In the genomic region with DNA sequence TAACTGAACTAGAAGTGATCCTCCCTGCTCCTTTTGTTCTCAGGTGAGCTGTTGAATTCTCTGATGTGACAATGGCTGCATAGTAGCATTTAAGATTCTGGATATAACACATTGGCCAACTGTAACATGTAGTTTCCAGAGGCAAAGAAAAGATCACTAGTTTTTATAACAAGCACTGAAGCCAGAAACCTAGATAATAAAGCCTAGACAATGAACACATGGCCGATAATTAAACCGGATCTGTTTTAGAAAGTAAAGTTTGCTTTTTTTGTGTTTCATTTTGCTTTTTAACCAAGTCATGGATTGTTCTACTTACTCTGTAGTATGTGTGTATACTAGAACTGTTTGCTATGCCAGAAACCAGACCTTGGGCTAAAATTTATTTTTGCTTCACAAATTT, we compare ENCODE assay signal across 22 cellular contexts.
"Had no signal": no experiment of that assay in that cellular context is flagged by ENCODE, and none has a peak within 500 bp of the region (broad histone marks: within the 10 kb centered on the region; RNA-seq: fewer than 3 reads in every experiment).

No MANE protein-coding gene starts in this region.

- ATAC-seq: natural killer cell; psoas muscle; right cardiac atrium; right lobe of liver; stimulated activated effector memory CD8-positive, alpha-beta T cell treated with anti-CD3 and anti-CD28 coated beads, Interleukin-12 subunit alpha, Interleukin-12 subunit beta, amount 100 ng/mL, for 72 hours; stimulated activated naive B cell treated with anti-CD40 and anti-IgM and Interleukin-4, amounts not matched to agents 10 μg/mL and 1 μg/mL and 100 μg/mL, for 72 hours; upper lobe of right lung had no signal

- DNase-seq: natural killer cell; occipital lobe; ovary; posterior cingulate gyrus; psoas muscle; right cardiac atrium; right lobe of liver; sigmoid colon; small intestine; stimulated activated CD4-positive, alpha-beta T cell treated with anti-CD3 and anti-CD28 coated beads, Interleukin-15, amount 100 ng/mL, for 24 hours; stimulated activated CD4-positive, alpha-beta T cell treated with anti-CD3 and anti-CD28 coated beads, Interleukin-2, amount 100 ng/mL, for 24 hours; stimulated activated CD4-positive, alpha-beta T cell treated with anti-CD3 and anti-CD28 coated beads, Interleukin-2, amount 100 ng/mL, for 48 hours; stimulated activated CD4-positive, alpha-beta T cell treated with anti-CD3 and anti-CD28 coated beads, Interleukin-4, amount 100 ng/mL, for 24 hours; stimulated activated naive B cell treated with anti-CD40 and anti-IgM and Interleukin-4, amounts not matched to agents 10 μg/mL and 1 μg/mL and 100 μg/mL, for 72 hours; stimulated activated naive CD4-positive, alpha-beta T cell treated with Interleukin-2 at 50 U/mL for 16 hours; stomach; testis; tibial artery; transverse colon; upper lobe of right lung; uterus had no signal
